ENCODE assay signal across 25 cellular contexts in genomic region chr22:23782649-23783048, GRCh38. TPM values are rescaled to one million over a fixed set of nuclear protein-coding genes. Genes with fewer than 3 reads are reported as not detected.
"Had no signal": no experiment of that assay in that cellular context is flagged by ENCODE, and none has a peak within 500 bp of the region (broad histone marks: within the 10 kb centered on the region; RNA-seq: fewer than 3 reads in every experiment).

No MANE protein-coding gene starts in this region.

- H3K27me3 ChIP-seq: neutrophil, sigmoid colon, stomach, uterus had no signal

- H3K9me3 ChIP-seq: neutrophil, sigmoid colon, stomach, uterus had no signal

- DNase-seq: effector CD4-positive, alpha-beta T cell; endodermal cell; foreskin melanocyte; head of caudate nucleus; hippocampal formation; left colon; naive thymus-derived CD4-positive, alpha-beta T cell; nephron progenitor cell; sigmoid colon; stimulated activated CD4-positive, alpha-beta T cell treated with anti-CD3 and anti-CD28 coated beads, Interleukin-2, amount 100 ng/mL, for 24 hours; stimulated activated CD4-positive, alpha-beta T cell treated with anti-CD3 and anti-CD28 coated beads, Interleukin-4, amount 100 ng/mL, for 4 hours; stimulated activated naive CD4-positive, alpha-beta T cell; stomach; substantia nigra; trophoblast cell; uterus had no signal

- H3K4me3 Mint-ChIP-seq: endodermal cell; naive thymus-derived CD4-positive, alpha-beta T cell; nephron progenitor cell had no signal

- H3K36me3 ChIP-seq: neutrophil, sigmoid colon, stomach, uterus had no signal

- ATAC-seq: left colon; naive thymus-derived CD4-positive, alpha-beta T cell had no signal

- H3K9me3 Mint-ChIP-seq: endodermal cell; naive thymus-derived CD4-positive, alpha-beta T cell; nephron progenitor cell had no signal

- H3K4me3 ChIP-seq: coronary artery, sigmoid colon, skin epidermis, stomach, uterus had no signal

- H3K27me3 Mint-ChIP-seq: naive thymus-derived CD4-positive, alpha-beta T cell had no signal

- H3K27ac ChIP-seq: coronary artery, neutrophil, sigmoid colon, uterus had no signal

- H3K27ac Mint-ChIP-seq: endodermal cell; naive thymus-derived CD4-positive, alpha-beta T cell; nephron progenitor cell had no signal

RNA-seq across cellular contexts. Expression of gene C22orf15, which starts 19.9 kb away (rescaled TPM):
- total RNA-seq: kidney epithelial cell, left colon, mesenteric fat pad, osteocyte, stomach had no signal

RNA-seq across cellular contexts. Expression of gene VPREB3, which starts 28.4 kb away (rescaled TPM):
- total RNA-seq: dermis microvascular lymphatic vessel endothelial cell, endodermal cell, kidney epithelial cell, lung microvascular endothelial cell, mesenteric fat pad, osteocyte, pulmonary artery endothelial cell, sigmoid colon, stomach, uterus had no signal
